24 cellular contexts compared by ENCODE assay signal in genomic region chr17:9383828-9384227, GRCh38.
"Had no signal": no experiment of that assay in that cellular context is flagged by ENCODE, and none has a peak within 500 bp of the region (broad histone marks: within the 10 kb centered on the region; RNA-seq: fewer than 3 reads in every experiment).

No MANE protein-coding gene starts in this region.

- DNase-seq: activated CD4-positive, alpha-beta memory T cell treated with anti-CD3 and anti-CD28 coated beads for 36 hours; activated CD4-positive, alpha-beta T cell treated with anti-CD3 and anti-CD28 coated beads, Interleukin-2, amount 10 ng/mL, durations not matched to agents 7 days and 5 days; activated CD4-positive, CD25-positive, alpha-beta regulatory T cell; activated CD8-positive, alpha-beta memory T cell treated with anti-CD3 and anti-CD28 coated beads for 24 hours; activated gamma-delta T cell; activated naive CD4-positive, alpha-beta T cell treated with anti-CD3 and anti-CD28 coated beads for 36 hours; activated T-cell treated with anti-CD3 and anti-CD28 coated beads for 4 hours; activated T-cell treated with anti-CD3 and anti-CD28 coated beads, Interleukin-2, amount 50 U/mL, for 48 hours; amygdala; KG1; NCI-H1092 treated with DMSO at 0.1 percent for 48 hours; NCI-H1417 treated with DMSO at 0.1 percent for 48 hours; NCI-H1694; NCI-H2029; NCI-H2107; NCI-H2171 treated with DMSO at 0.1 percent for 48 hours; NCI-H226; NCI-H526; NCI-H774; Peyer's patch; Right ventricle myocardium superior; T-helper 17 cell; T1000 had no signal

- ATAC-seq: activated T-helper 17 cell treated with anti-CD3 and anti-CD28 coated beads, Interleukin-2, amount 50 U/mL, for 72 hours; T-helper 17 cell had no signal
